ENCODE assay signal across 15 cellular contexts in the genomic region with DNA sequence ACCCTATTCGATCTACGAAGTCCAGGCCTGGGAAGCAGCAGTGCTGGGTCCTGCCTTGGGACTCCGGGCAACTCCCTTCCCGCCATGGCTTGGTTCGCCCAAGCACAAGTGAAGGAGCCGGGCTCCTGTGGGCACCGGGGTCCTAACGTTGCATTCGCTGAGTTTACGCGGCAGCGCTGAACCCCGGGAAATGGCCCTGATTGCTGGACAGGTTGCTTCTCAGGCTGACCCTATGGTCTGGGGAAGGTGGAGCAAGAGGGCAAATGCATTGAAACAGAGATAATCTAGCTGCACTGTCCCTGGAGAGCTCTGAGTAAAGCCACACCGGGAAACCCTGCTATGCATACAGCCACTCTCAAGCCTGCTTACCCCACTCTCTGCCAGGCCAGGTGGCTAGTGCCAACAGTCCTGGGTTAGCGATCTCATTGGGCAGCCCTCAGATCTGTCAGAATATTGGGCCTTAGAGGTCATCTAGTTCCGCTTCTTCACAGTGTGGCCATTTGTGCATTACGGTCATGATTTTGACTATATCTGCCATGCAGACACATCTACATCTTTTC. TPM values are rescaled to one million over a fixed set of nuclear protein-coding genes. Genes with fewer than 3 reads are reported as not detected.
DNase-seq lines count a peak whose midpoint lies in the region; ATAC-seq, FAIRE-seq and TF ChIP-seq lines count a peak whose summit lies in the region.
"Had no signal": no experiment of that assay in that cellular context is flagged by ENCODE, and none has a peak within 500 bp of the region (broad histone marks: within the 10 kb centered on the region; RNA-seq: fewer than 3 reads in every experiment).

No MANE protein-coding gene starts in this region.

- ATAC-seq in natural killer cell treated with Interleukin-12 subunit alpha and Interleukin-12 subunit beta and Interleukin-15 and Interleukin-18, amount 100 ng/mL, for 72 hours = no peak
- ATAC-seq in natural killer cell (no peak), HG02642 (IDR thresholded peaks at IDR 0.05; ENCODE audit: poor library complexity, unreplicated experiment) (peak; percentile 60), GM12878 (peak; percentile 44), aorta (ENCODE audit: low FRiP score) (no peak), HG02798 (IDR thresholded peaks at IDR 0.05; ENCODE audit: poor library complexity, unreplicated experiment) (no peak)

- SMC1A ChIA-PET in GM12878 (lab: Charles Lee; ENCODE audit: uncharacterized antibody, unreplicated experiment) = interaction anchor here (1.1 to 12.0 kb wide), 7 partner anchors 9 to 217 kb away, joined by 3 to 107 read pairs (median 12); partner anchors contain the start of gene SYNE3

- 49% methylated on average over 17 of the region's 17 CpGs for WGBS in GM12878 (ENCODE audit: insufficient coverage, insufficient replicate concordance, low lambda C conversion rate, missing lambda C conversion rate)
- WGBS in aorta, 2 donors = 85 to 87% methylated on average over 17 of the region's 17 CpGs

- CTCF ChIA-PET in GM12878 (lab: Yijun Ruan, JAX) (interaction anchor here (1.1 to 7.5 kb wide), 8 partner anchors 10 to 63 kb away, joined by 3 to 55 read pairs (median 14); partner anchors contain the start of gene SYNE3), Calu3 (lab: Charles Lee) (no interaction called here)

- H3K36me3 Mint-ChIP-seq in natural killer cell treated with Interleukin-12 subunit alpha and Interleukin-12 subunit beta and Interleukin-15 and Interleukin-18, amount 100 ng/mL, for 72 hours = peaks cover 18% of the 10 kb centered on the region
- H3K36me3 Mint-ChIP-seq in natural killer cell = peaks cover 9% of the 10 kb centered on the region
- no peaks in the 10 kb centered on the region for H3K36me3 Mint-ChIP-seq in Calu3 (ENCODE audit: insufficient read depth, unreplicated experiment)

- TF ChIP-seq CTCF in natural killer cell (IDR thresholded peaks at IDR 0.05) (no peak), GM12878 (IDR thresholded peaks at IDR 0.05 in 2 of 3, conservative IDR thresholded peaks at IDR 0.05 in 1 of 3; ENCODE audit: control insufficient read depth in 2 of 3, extremely low read depth in 1 of 3, insufficient read depth in 1 of 3, low read depth in 3 of 3, low read length in 3 of 3) (no peak), Calu3 (IDR thresholded peaks at IDR 0.05; ENCODE audit: unreplicated experiment) (no peak)

- H3K9me3 ChIP-seq in GM12878 (replicated peaks; ENCODE audit: control insufficient read depth, insufficient read depth, low read length) (no peaks in the 10 kb centered on the region), aorta (ENCODE audit: control insufficient read depth, low read length) (no peaks in the 10 kb centered on the region)
- H3K9me3 ChIP-seq: ovary, SJCRH30 had no signal

- H3K79me2 ChIP-seq in GM12878 (ENCODE audit: control insufficient read depth, insufficient read depth, low read length) = peaks cover 93% of the 10 kb centered on the region

- no peaks in the 10 kb centered on the region for H3K9me3 Mint-ChIP-seq in natural killer cell treated with Interleukin-12 subunit alpha and Interleukin-12 subunit beta and Interleukin-15 and Interleukin-18, amount 100 ng/mL, for 72 hours
- H3K9me3 Mint-ChIP-seq in natural killer cell (no peaks in the 10 kb centered on the region), Calu3 (ENCODE audit: low read depth, unreplicated experiment) (no peaks in the 10 kb centered on the region)

- no peaks in the 10 kb centered on the region for H4K20me1 ChIP-seq in GM12878 (ENCODE audit: control insufficient read depth, insufficient read depth)

- H3K4me2 ChIP-seq in GM12878 (ENCODE audit: control insufficient read depth, insufficient read depth) = peak overlapping the region; percentile 77

- H3K4me3 Mint-ChIP-seq in natural killer cell treated with Interleukin-12 subunit alpha and Interleukin-12 subunit beta and Interleukin-15 and Interleukin-18, amount 100 ng/mL, for 72 hours = peak overlapping the region; percentile 80
- no peak overlapping the region for H3K4me3 Mint-ChIP-seq in natural killer cell
- no peak overlapping the region for H3K4me3 Mint-ChIP-seq in Calu3 (ENCODE audit: low read depth, unreplicated experiment)

- H3K4me1 ChIP-seq in GM12878 (ENCODE audit: control insufficient read depth, insufficient read depth, low read length) (peaks cover 72% of the 10 kb centered on the region), aorta (ENCODE audit: control insufficient read depth in 1 of 2, insufficient read depth in 2 of 2, low read length in 2 of 2) (peaks cover 0 to 1% of the 10 kb centered on the region in 2 donors)

- H3K27ac Mint-ChIP-seq in natural killer cell treated with Interleukin-12 subunit alpha and Interleukin-12 subunit beta and Interleukin-15 and Interleukin-18, amount 100 ng/mL, for 72 hours = peak overlapping the region; percentile 94 to 98
- H3K27ac Mint-ChIP-seq in natural killer cell (peak overlapping the region in 1 of 2 donors; percentile 79), Calu3 (ENCODE audit: unreplicated experiment) (no peak overlapping the region)

- TF ChIP-seq RAD21 in GM12878 (IDR thresholded peaks at IDR 0.05; ENCODE audit: insufficient read depth, low read depth, low read length) = no peak

- H3K27me3 Mint-ChIP-seq in natural killer cell treated with Interleukin-12 subunit alpha and Interleukin-12 subunit beta and Interleukin-15 and Interleukin-18, amount 100 ng/mL, for 72 hours = no peaks in the 10 kb centered on the region
- H3K27me3 Mint-ChIP-seq in natural killer cell (ENCODE audit: low read depth in 2 of 2) (no peaks in the 10 kb centered on the region), Calu3 (ENCODE audit: unreplicated experiment) (peaks cover 10% of the 10 kb centered on the region)

- H3K36me3 ChIP-seq in GM12878 (ENCODE audit: control insufficient read depth in 2 of 2, insufficient read depth in 2 of 2, low read length in 1 of 2) = peaks cover 14 to 17% of the 10 kb centered on the region in 2 experiments; a peak in 3 of 4 replicates
- H3K36me3 ChIP-seq in aorta (ENCODE audit: control insufficient read depth in 1 of 2, insufficient read depth in 2 of 2, low read length in 1 of 2) = no peaks in the 10 kb centered on the region
- H3K36me3 ChIP-seq: ovary, WERI-Rb-1 had no signal

- peak overlapping the region; percentile 8; the same call in 1 of the 2 replicates for H3K4me3 ChIP-seq in GM12878
- no peak overlapping the region for H3K4me3 ChIP-seq in aorta (ENCODE audit: low read length in 2 of 2)
- H3K4me3 ChIP-seq: lung, ovary, SJCRH30 had no signal

- RAD21 ChIA-PET in GM12878 (lab: Charles Lee; ENCODE audit: unreplicated experiment) = interaction anchor here (0.8 to 5.9 kb wide), 7 partner anchors 9 to 59 kb away, joined by 3 to 78 read pairs (median 4); partner anchors contain the start of gene SYNE3

- in situ Hi-C loops in GM12878 (cut with MboI) = no loop called here

- no peak overlapping the region for H2AFZ ChIP-seq in GM12878 (ENCODE audit: control insufficient read depth, low read depth, low read length)

- POLR2A ChIA-PET in GM12878 (lab: Charles Lee) = interaction anchor here (2.7 to 17.4 kb wide), 3 partner anchors 10 to 25 kb away, joined by 9 to 276 read pairs (median 58); partner anchors contain the start of gene SYNE3

- no peak for TF ChIP-seq POLR2A in GM12878 (IDR thresholded peaks at IDR 0.05; ENCODE audit: low read depth, low read length)

- peak overlapping the region; percentile 92 for H3K27ac ChIP-seq in GM12878 (ENCODE audit: control insufficient read depth, insufficient read depth)
- no peak overlapping the region for H3K27ac ChIP-seq in aorta (ENCODE audit: low read depth in 1 of 2, low read length in 2 of 2)
- H3K27ac ChIP-seq: ovary, SJCRH30, WERI-Rb-1 had no signal

- no peak for FAIRE-seq in GM12878 (lab: Jason Lieb, UNC)

- H3K9ac ChIP-seq in GM12878 (ENCODE audit: control insufficient read depth, insufficient read depth, low read length) = peak overlapping the region; percentile 36

- intact Hi-C loops in natural killer cell (cut with micrococcal nuclease) (no loop called here), GM12878 (cut with micrococcal nuclease; ENCODE audit: unreplicated experiment) (loop anchor here (10.0 kb wide), 2 partner anchors 180 to 350 kb away; partner anchors contain the start of gene DICER1), aorta (cut with DNase I) (no loop called here), Calu3 (cut with micrococcal nuclease; ENCODE audit: unreplicated experiment) (no loop called here)

- DNase-seq in natural killer cell treated with Interleukin-12 subunit alpha and Interleukin-12 subunit beta and Interleukin-15 and Interleukin-18, amount 100 ng/mL, for 72 hours (ENCODE audit: low spot score) = no peak
- no peak for DNase-seq in natural killer cell
- no peak for DNase-seq in GM12878 (ENCODE audit: low read depth, low spot score)
- peak; percentile 34 to 47 for DNase-seq in aorta
- DNase-seq in activated CD4-positive, CD25-positive, alpha-beta regulatory T cell (lab: John Stamatoyannopoulos, UW) = no peak
- DNase-seq in Calu3 = no peak
- DNase-seq: AML-193, NCI-H1694 treated with DMSO at 0.1 percent for 48 hours, NCI-H748 treated with DMSO at 0.1 percent for 48 hours, ovary, WERI-Rb-1 had no signal

- no peaks in the 10 kb centered on the region for H3K27me3 ChIP-seq in GM12878 (replicated peaks in 1 of 2; ENCODE audit: control insufficient read depth in 2 of 2, insufficient read depth in 2 of 2, low read length in 1 of 2)
- no peaks in the 10 kb centered on the region for H3K27me3 ChIP-seq in aorta (ENCODE audit: control insufficient read depth in 1 of 2, insufficient read depth in 2 of 2, low read length in 1 of 2)
- H3K27me3 ChIP-seq: ovary, SJCRH30 had no signal

- peaks cover 51 to 64% of the 10 kb centered on the region in 2 donors for H3K4me1 Mint-ChIP-seq in natural killer cell treated with Interleukin-12 subunit alpha and Interleukin-12 subunit beta and Interleukin-15 and Interleukin-18, amount 100 ng/mL, for 72 hours (ENCODE audit: low read depth in 2 of 2)
- peaks cover 55 to 69% of the 10 kb centered on the region in 2 donors for H3K4me1 Mint-ChIP-seq in natural killer cell
- H3K4me1 Mint-ChIP-seq in Calu3 (ENCODE audit: low read depth, unreplicated experiment) = peaks cover 23% of the 10 kb centered on the region

- no TSS peak for BruUV-seq in GM12878 (replicated peaks; lab: Mats Ljungman, UMichigan)
- BruUV-seq in Calu3 (replicated peaks; lab: Mats Ljungman, UMichigan) = no TSS peak

- TF ChIP-seq EP300 in GM12878 (IDR thresholded peaks at IDR 0.05; ENCODE audit: borderline replicate concordance in 1 of 2, control insufficient read depth in 1 of 2, low read depth in 2 of 2, low read length in 2 of 2) = no peak

RNA-seq across cellular contexts. Expression of gene SYNE3, which starts 11.3 kb away (rescaled TPM):
- 10 to 100 TPM; 46.9 to 62.4 TPM for total RNA-seq in natural killer cell treated with Interleukin-12 subunit alpha and Interleukin-12 subunit beta and Interleukin-15 and Interleukin-18, amount 100 ng/mL, for 72 hours
- total RNA-seq in natural killer cell (10 to 100 TPM; 10.6 to 17.3 (median 15.4) TPM), GM12878 (2014; rRNA removed) (18.5 and 20.0 TPM in 2 replicates), GM12878 (2014; rRNA removed; fragmentation: Illumina TruSeq; extraction: Trizol) (16.2 and 16.7 TPM in 2 replicates), GM12878 (2021) (40.0 and 44.1 TPM in 2 replicates), aorta (10 to 100 TPM; 39.1 to 61.5 TPM), Calu3 (2022) (0.97 and 1.1 TPM in 2 replicates)
- 85.2 and 87.1 TPM in 2 replicates for total RNA-seq in GM12878 (2013; cell fraction: nucleolus; rRNA removed)
- polyA plus RNA-seq in GM12878 (2011; ENCODE audit: low read depth) = 3.2 TPM
- polyA plus RNA-seq in GM12878 (2011; rRNA removed) (9.2 and 13.7 TPM in 2 replicates), GM12878 (2014; fragmentation: Illumina TruSeq; extraction: Trizol) (11.4 and 12.9 TPM in 2 replicates), GM12878 (2014; fragmentation: Nextera tagmentation; extraction: Ambion mirVana) (1 to 10 TPM; 1.4 TPM), GM12878 (2014; rRNA removed) (16.3 and 17.2 TPM in 2 replicates), GM12878 (2016; fragmentation: Nextera tagmentation; extraction: Ambion mirVana) (10 to 100 TPM; 11.6 to 13.0 TPM), aorta (1 to 10 TPM; 3.0 to 6.9 TPM)
- polyA plus RNA-seq in GM12878 (2011; cell fraction: cytosol; rRNA removed) = 8.8 and 9.1 TPM in 2 replicates
- 35.2 and 47.8 TPM in 2 replicates for polyA plus RNA-seq in GM12878 (2011; cell fraction: nucleus; rRNA removed)
- 5.3 and 5.8 TPM in 2 replicates for polyA plus RNA-seq in GM12878 (2012)
- 23.6 and 27.6 TPM in 2 replicates for polyA minus RNA-seq in GM12878 (2011; rRNA and poly(A)+ RNA removed)
- 11.1 and 11.3 TPM in 2 replicates for polyA minus RNA-seq in GM12878 (2011; cell fraction: cytosol; rRNA and poly(A)+ RNA removed)
- polyA minus RNA-seq in GM12878 (2011; cell fraction: nucleus; rRNA and poly(A)+ RNA removed) = 21.9 and 38.7 TPM in 2 replicates

RNA-seq across cellular contexts. Expression of gene GLRX5, which starts 29.7 kb away (rescaled TPM):
- 10 to 100 TPM; 35.5 to 36.1 TPM for total RNA-seq in natural killer cell treated with Interleukin-12 subunit alpha and Interleukin-12 subunit beta and Interleukin-15 and Interleukin-18, amount 100 ng/mL, for 72 hours
- total RNA-seq in natural killer cell (10 to 100 TPM; 16.7 to 26.0 (median 23.4) TPM), GM12878 (2014; rRNA removed) (60.4 and 66.9 TPM in 2 replicates), GM12878 (2014; rRNA removed; fragmentation: Illumina TruSeq; extraction: Trizol) (57.9 and 58.5 TPM in 2 replicates), GM12878 (2021) (48.2 and 53.8 TPM in 2 replicates), aorta (10 to 100 TPM; 20.1 to 22.4 TPM), Calu3 (2022) (54.8 and 58.0 TPM in 2 replicates)
- total RNA-seq in GM12878 (2013; cell fraction: nucleolus; rRNA removed) = 4.1 and 4.4 TPM in 2 replicates
- 38.1 TPM for polyA plus RNA-seq in GM12878 (2011; ENCODE audit: low read depth)
- polyA plus RNA-seq in GM12878 (2011; rRNA removed) (60.9 and 71.4 TPM in 2 replicates), GM12878 (2014; fragmentation: Illumina TruSeq; extraction: Trizol) (71.2 and 82.5 TPM in 2 replicates), GM12878 (2014; fragmentation: Nextera tagmentation; extraction: Ambion mirVana) (10 to 100 TPM; 13.7 to 28.8 TPM), GM12878 (2014; rRNA removed) (53.0 and 56.8 TPM in 2 replicates), GM12878 (2016; fragmentation: Nextera tagmentation; extraction: Ambion mirVana) (100 to 1,000 TPM in 1 of 2 experiments, 10 to 100 TPM in 1; 12.8 to 139 TPM), aorta (10 to 100 TPM; 41.9 to 54.2 TPM)
- polyA plus RNA-seq in GM12878 (2011; cell fraction: cytosol; rRNA removed) = 23.4 and 28.6 TPM in 2 replicates
- polyA plus RNA-seq in GM12878 (2011; cell fraction: nucleus; rRNA removed) = 11.2 and 13.0 TPM in 2 replicates
- polyA plus RNA-seq in GM12878 (2012) = 30.1 and 36.5 TPM in 2 replicates
- polyA minus RNA-seq in GM12878 (2011; rRNA and poly(A)+ RNA removed) = 13.3 and 15.7 TPM in 2 replicates
- 8.0 and 9.5 TPM in 2 replicates for polyA minus RNA-seq in GM12878 (2011; cell fraction: cytosol; rRNA and poly(A)+ RNA removed)
- 3.6 and 7.3 TPM in 2 replicates for polyA minus RNA-seq in GM12878 (2011; cell fraction: nucleus; rRNA and poly(A)+ RNA removed)

Comparison
In these comparisons a context has a peak if more than half of its experiments do, and no peak if none do; other contexts are left out.
1. ATAC-seq: peak in HG02642 (single experiment) and GM12878 (single experiment); none in natural killer cell treated with Interleukin-12 subunit alpha and Interleukin-12 subunit beta and Interleukin-15 and Interleukin-18, amount 100 ng/mL, for 72 hours (0 of 2), natural killer cell (0 of 3), aorta (single experiment) and HG02798 (single experiment).
2. DNase-seq: peak in aorta (2 of 2); none in natural killer cell treated with Interleukin-12 subunit alpha and Interleukin-12 subunit beta and Interleukin-15 and Interleukin-18, amount 100 ng/mL, for 72 hours (single experiment), natural killer cell (single experiment), GM12878 (single experiment), activated CD4-positive, CD25-positive, alpha-beta regulatory T cell (0 of 4) and Calu3 (single experiment).